ENCODE assay signal across 8 cellular contexts in the genomic region with DNA sequence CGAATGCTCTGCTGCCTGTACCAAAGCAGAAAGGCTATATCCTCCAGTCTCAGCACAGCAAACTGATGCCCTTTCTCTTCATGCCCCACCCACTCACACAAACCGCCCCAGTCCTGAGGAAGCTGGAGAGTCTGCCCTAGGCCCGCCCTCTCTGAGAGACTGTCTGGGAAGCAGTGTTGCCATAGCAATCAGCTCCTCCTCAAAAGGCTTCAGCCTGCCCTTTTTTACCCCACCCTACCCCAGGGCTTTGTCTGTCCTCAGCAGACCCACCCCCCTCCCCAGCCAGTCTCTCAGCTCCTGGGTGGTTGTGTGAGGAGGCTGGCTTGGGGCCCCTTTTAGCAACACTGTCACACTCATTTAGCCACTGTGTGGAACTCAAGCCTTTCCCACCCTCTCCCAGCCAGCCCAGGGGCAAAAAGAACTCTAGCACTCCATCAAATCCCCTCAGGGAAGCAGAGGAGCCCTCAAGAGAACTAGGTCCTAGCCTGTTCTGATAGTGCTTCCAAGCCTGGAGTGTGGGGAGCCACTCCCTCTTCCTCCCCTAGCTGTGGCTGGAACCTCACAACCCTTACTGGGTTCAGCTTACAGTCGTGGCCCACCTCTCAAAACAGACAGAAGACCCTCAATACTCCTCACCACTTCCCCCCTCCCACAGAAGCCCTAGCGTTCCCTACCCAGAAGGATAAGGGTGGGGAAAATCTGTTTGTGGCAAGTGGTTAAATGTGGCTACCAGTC. TPM values are rescaled to one million over a fixed set of nuclear protein-coding genes. Genes with fewer than 3 reads are reported as not detected.
DNase-seq lines count a peak whose midpoint lies in the region; ATAC-seq and TF ChIP-seq lines count a peak whose summit lies in the region.

No MANE protein-coding gene starts in this region.

- H3F3A ChIP-seq in neural progenitor cell (ENCODE audit: low read depth): peaks cover 27% of the 10 kb centered on the region

- peaks cover 4% of the 10 kb centered on the region for H3K36me3 Mint-ChIP-seq in neural progenitor cell

- H3K9ac ChIP-seq in HUES48 (ENCODE audit: low read depth, low read length) (no peak overlapping the region), neural progenitor cell (no peak overlapping the region)

- ATAC-seq in foreskin keratinocyte (peak; percentile 60), HG02571 (IDR thresholded peaks at IDR 0.05; ENCODE audit: unreplicated experiment) (no peak)

- intact Hi-C loops in thyroid gland (cut with DNase I): loop anchor here (10.0 kb wide), 1 partner anchor 441 kb away; no protein-coding TSS in a partner anchor

- no peaks in the 10 kb centered on the region for H3K36me3 ChIP-seq in HUES48 (ENCODE audit: control insufficient read depth, insufficient read depth, low read length)
- H3K36me3 ChIP-seq in neural progenitor cell: no peaks in the 10 kb centered on the region
- no peaks in the 10 kb centered on the region for H3K36me3 ChIP-seq in thyroid gland

- DNase-seq in DMS 273 (lab: John Stamatoyannopoulos, UW; ENCODE audit: unreplicated experiment) (peak; percentile 94), RPMI8226 (peak; percentile 85), foreskin keratinocyte (peak; percentile 91 to 95), neural progenitor cell (ENCODE audit: low spot score) (peak; percentile 98), thyroid gland (peak; percentile 74 to 77)
- peak; percentile 29 for DNase-seq in activated gamma-delta T cell treated with anti-CD3 and anti-CD28 coated beads, Interleukin-2, amount 50 U/mL, for 16 hours (ENCODE audit: low read depth)

- peaks cover 19% of the 10 kb centered on the region for H4K20me1 ChIP-seq in neural progenitor cell (ENCODE audit: low read depth)

- H3K4me1 ChIP-seq in HUES48 (ENCODE audit: control insufficient read depth, insufficient read depth, low read length) (peaks cover 24% of the 10 kb centered on the region), foreskin keratinocyte (peaks cover 13% of the 10 kb centered on the region), neural progenitor cell (peaks cover 23% of the 10 kb centered on the region), thyroid gland (peaks cover 34 to 52% of the 10 kb centered on the region in 2 donors)

- peak overlapping the region; percentile 97 for H3K4me3 Mint-ChIP-seq in neural progenitor cell

- peaks cover 55% of the 10 kb centered on the region for H3K4me1 Mint-ChIP-seq in neural progenitor cell

- no peaks in the 10 kb centered on the region for H3K9me3 Mint-ChIP-seq in neural progenitor cell

- peak overlapping the region; percentile 26 for H2AFZ ChIP-seq in neural progenitor cell (replicated peaks)

- H3K27ac ChIP-seq in HUES48 (ENCODE audit: low read depth, low read length) (peak overlapping the region; percentile 93), foreskin keratinocyte (peak overlapping the region; percentile 47), neural progenitor cell (peak overlapping the region; percentile 90), thyroid gland (peak overlapping the region; percentile 74 to 92 (median 79))

- H3K27me3 ChIP-seq in HUES48 (ENCODE audit: control insufficient read depth, insufficient read depth, low read length) (no peaks in the 10 kb centered on the region), foreskin keratinocyte (no peaks in the 10 kb centered on the region), neural progenitor cell (no peaks in the 10 kb centered on the region), thyroid gland (no peaks in the 10 kb centered on the region)

- peaks cover 5% of the 10 kb centered on the region for H3K27me3 Mint-ChIP-seq in neural progenitor cell (ENCODE audit: insufficient read depth, low read depth)

- peaks cover 29% of the 10 kb centered on the region for H3K79me2 ChIP-seq in neural progenitor cell (ENCODE audit: low read depth)

- H3K4me2 ChIP-seq in neural progenitor cell: peak overlapping the region; percentile 89

- H3K4me3 ChIP-seq in HUES48 (ENCODE audit: low read depth, low read length) (peak overlapping the region; percentile 88), neural progenitor cell (peak overlapping the region; percentile 73), thyroid gland (replicated peaks in 1 of 3) (peak overlapping the region in 1 of 3 donors; percentile 42)

- H3K9me3 ChIP-seq in HUES48 (ENCODE audit: control insufficient read depth, insufficient read depth, low read length): no peaks in the 10 kb centered on the region
- no peaks in the 10 kb centered on the region for H3K9me3 ChIP-seq in neural progenitor cell (ENCODE audit: low read depth)
- no peaks in the 10 kb centered on the region for H3K9me3 ChIP-seq in thyroid gland

- no peak for TF ChIP-seq CTCF in foreskin keratinocyte (conservative IDR thresholded peaks at IDR 0.05)
- TF ChIP-seq CTCF in neural progenitor cell (IDR thresholded peaks at IDR 0.05): no peak
- no peak for TF ChIP-seq CTCF in thyroid gland (IDR thresholded peaks at IDR 0.05)

- no peak for TF ChIP-seq POLR2A in thyroid gland (IDR thresholded peaks at IDR 0.05)

- 7 to 10% methylated on average over 5 of the region's 5 CpGs for WGBS in thyroid gland, 2 donors

- peak overlapping the region; percentile 96 for H3K27ac Mint-ChIP-seq in neural progenitor cell

RNA-seq across cellular contexts. Expression of a gene that starts 1.4 kb away (rescaled TPM):
- total RNA-seq in foreskin keratinocyte (22.5 and 30.6 TPM in 2 replicates), neural progenitor cell (ENCODE audit: low replicate concordance) (8.5 and 19.8 TPM in 2 replicates), thyroid gland (10 to 100 TPM in 2 of 4 donors, 1 to 10 TPM in 2; 7.8 to 21.0 (median 11.8) TPM)
- 16.0 and 19.5 TPM in 2 replicates for polyA plus RNA-seq in foreskin keratinocyte

RNA-seq across cellular contexts. Expression of a gene that starts 11.3 kb away (rescaled TPM):
- 145 and 188 TPM in 2 replicates for total RNA-seq in foreskin keratinocyte
- polyA plus RNA-seq in foreskin keratinocyte: 205 and 250 TPM in 2 replicates
- 114 and 130 TPM in 2 replicates for total RNA-seq in neural progenitor cell (ENCODE audit: low replicate concordance)
- total RNA-seq in thyroid gland: 100 to 1,000 TPM in 1 of 4 donors, 10 to 100 TPM in 3; 72.5 to 130 (median 99.8) TPM

RNA-seq across cellular contexts. Expression of a gene that starts 17.9 kb away (rescaled TPM):
- total RNA-seq in foreskin keratinocyte (20.7 and 21.6 TPM in 2 replicates), neural progenitor cell (ENCODE audit: low replicate concordance) (12.3 and 21.6 TPM in 2 replicates), thyroid gland (10 to 100 TPM; 20.8 to 50.5 (median 39.4) TPM)
- 22.7 and 23.0 TPM in 2 replicates for polyA plus RNA-seq in foreskin keratinocyte

RNA-seq across cellular contexts. Expression of a gene that starts 34.5 kb away (rescaled TPM):
- total RNA-seq in foreskin keratinocyte (52.8 and 58.6 TPM in 2 replicates), neural progenitor cell (ENCODE audit: low replicate concordance) (89.4 and 97.1 TPM in 2 replicates), thyroid gland (10 to 100 TPM in 3 of 4 donors, 1 to 10 TPM in 1; 8.6 to 13.8 (median 11.8) TPM)
- polyA plus RNA-seq in foreskin keratinocyte: 41.4 and 52.8 TPM in 2 replicates

RNA-seq across cellular contexts. Expression of a gene that starts 41.9 kb away (rescaled TPM):
- total RNA-seq in foreskin keratinocyte: 385 and 410 TPM in 2 replicates
- 255 and 261 TPM in 2 replicates for polyA plus RNA-seq in foreskin keratinocyte
- total RNA-seq in neural progenitor cell (ENCODE audit: low replicate concordance): 238 and 309 TPM in 2 replicates
- 100 to 1,000 TPM; 150 to 260 (median 233) TPM for total RNA-seq in thyroid gland

Comparison
In these comparisons a context has a peak if more than half of its experiments do, and no peak if none do; other contexts are left out.
1. DNase-seq: peak in every context shown above with its lines; median percentile 98 in neural progenitor cell; 94 in DMS 273; 93 in foreskin keratinocyte; 85 in RPMI8226; 76 in thyroid gland; 29 in activated gamma-delta T cell treated with anti-CD3 and anti-CD28 coated beads, Interleukin-2, amount 50 U/mL, for 16 hours.